ENCODE assay signal across 1 cellular context in the genomic region with DNA sequence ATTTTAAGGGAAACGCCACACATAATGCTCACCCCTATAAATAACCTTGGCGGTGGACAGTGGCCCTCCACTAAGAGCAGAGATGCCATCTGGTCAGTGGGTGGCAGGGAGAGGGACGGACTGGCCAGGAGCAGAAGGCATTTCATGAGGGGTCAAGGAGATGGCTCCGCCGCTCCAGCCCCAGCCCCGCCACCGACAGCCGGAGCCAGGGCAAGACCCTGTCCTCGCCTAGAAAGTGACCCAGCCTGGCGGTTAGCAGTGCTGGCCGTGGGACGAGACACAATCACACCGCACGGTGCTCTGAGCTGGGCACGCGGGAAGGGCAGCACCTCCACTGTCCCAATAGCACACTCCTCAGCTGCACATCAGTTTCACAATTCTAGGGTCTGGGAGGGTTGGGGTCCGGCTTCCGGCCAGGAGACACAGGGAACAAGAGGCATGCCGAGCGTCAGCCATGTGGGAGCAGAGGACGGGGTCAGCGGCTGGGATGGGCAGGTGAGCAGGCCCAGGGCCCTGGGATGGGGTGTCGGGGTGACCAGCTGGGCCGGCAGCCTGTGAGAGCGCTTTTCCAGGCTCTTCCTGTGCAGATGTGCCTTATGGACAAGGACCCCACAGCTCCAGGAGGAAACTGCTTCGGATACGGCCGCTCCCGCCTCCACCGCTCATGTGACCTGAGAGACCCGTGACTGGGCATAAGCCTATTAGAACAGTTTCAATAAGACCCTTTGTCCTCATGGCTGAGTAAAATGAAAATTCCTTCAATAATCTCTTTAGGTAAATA.
TF ChIP-seq lines count a peak whose summit lies in the region.

No MANE protein-coding gene starts in this region.

TF ChIP-seq in WTC11, 78 proteins besides CTCF, POLR2A, EP300 and RAD21 (continued from another document):
- TF ChIP-seq, protein P1, sequence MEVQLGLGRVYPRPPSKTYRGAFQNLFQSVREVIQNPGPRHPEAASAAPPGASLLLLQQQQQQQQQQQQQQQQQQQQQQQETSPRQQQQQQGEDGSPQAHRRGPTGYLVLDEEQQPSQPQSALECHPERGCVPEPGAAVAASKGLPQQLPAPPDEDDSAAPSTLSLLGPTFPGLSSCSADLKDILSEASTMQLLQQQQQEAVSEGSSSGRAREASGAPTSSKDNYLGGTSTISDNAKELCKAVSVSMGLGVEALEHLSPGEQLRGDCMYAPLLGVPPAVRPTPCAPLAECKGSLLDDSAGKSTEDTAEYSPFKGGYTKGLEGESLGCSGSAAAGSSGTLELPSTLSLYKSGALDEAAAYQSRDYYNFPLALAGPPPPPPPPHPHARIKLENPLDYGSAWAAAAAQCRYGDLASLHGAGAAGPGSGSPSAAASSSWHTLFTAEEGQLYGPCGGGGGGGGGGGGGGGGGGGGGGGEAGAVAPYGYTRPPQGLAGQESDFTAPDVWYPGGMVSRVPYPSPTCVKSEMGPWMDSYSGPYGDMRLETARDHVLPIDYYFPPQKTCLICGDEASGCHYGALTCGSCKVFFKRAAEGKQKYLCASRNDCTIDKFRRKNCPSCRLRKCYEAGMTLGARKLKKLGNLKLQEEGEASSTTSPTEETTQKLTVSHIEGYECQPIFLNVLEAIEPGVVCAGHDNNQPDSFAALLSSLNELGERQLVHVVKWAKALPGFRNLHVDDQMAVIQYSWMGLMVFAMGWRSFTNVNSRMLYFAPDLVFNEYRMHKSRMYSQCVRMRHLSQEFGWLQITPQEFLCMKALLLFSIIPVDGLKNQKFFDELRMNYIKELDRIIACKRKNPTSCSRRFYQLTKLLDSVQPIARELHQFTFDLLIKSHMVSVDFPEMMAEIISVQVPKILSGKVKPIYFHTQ (CRISPR knock-in tag; IDR thresholded peaks at IDR 0.05): no peak
- TF ChIP-seq, protein P2, sequence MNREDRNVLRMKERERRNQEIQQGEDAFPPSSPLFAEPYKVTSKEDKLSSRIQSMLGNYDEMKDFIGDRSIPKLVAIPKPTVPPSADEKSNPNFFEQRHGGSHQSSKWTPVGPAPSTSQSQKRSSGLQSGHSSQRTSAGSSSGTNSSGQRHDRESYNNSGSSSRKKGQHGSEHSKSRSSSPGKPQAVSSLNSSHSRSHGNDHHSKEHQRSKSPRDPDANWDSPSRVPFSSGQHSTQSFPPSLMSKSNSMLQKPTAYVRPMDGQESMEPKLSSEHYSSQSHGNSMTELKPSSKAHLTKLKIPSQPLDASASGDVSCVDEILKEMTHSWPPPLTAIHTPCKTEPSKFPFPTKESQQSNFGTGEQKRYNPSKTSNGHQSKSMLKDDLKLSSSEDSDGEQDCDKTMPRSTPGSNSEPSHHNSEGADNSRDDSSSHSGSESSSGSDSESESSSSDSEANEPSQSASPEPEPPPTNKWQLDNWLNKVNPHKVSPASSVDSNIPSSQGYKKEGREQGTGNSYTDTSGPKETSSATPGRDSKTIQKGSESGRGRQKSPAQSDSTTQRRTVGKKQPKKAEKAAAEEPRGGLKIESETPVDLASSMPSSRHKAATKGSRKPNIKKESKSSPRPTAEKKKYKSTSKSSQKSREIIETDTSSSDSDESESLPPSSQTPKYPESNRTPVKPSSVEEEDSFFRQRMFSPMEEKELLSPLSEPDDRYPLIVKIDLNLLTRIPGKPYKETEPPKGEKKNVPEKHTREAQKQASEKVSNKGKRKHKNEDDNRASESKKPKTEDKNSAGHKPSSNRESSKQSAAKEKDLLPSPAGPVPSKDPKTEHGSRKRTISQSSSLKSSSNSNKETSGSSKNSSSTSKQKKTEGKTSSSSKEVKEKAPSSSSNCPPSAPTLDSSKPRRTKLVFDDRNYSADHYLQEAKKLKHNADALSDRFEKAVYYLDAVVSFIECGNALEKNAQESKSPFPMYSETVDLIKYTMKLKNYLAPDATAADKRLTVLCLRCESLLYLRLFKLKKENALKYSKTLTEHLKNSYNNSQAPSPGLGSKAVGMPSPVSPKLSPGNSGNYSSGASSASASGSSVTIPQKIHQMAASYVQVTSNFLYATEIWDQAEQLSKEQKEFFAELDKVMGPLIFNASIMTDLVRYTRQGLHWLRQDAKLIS (CRISPR knock-in tag; IDR thresholded peaks at IDR 0.05; ENCODE audit: borderline replicate concordance): no peak
- TF ChIP-seq NFATC4 (CRISPR knock-in tag; IDR thresholded peaks at IDR 0.05) (no peak), SMAD4 (CRISPR knock-in tag; IDR thresholded peaks at IDR 0.05) (no peak), RELA (CRISPR knock-in tag; IDR thresholded peaks at IDR 0.05; ENCODE audit: borderline replicate concordance) (no peak), NR1H2 (CRISPR knock-in tag; IDR thresholded peaks at IDR 0.05) (no peak), KAT7 (CRISPR knock-in tag; IDR thresholded peaks at IDR 0.05; ENCODE audit: borderline replicate concordance) (no peak), MYBL2 (CRISPR knock-in tag; IDR thresholded peaks at IDR 0.05) (no peak), SP1 (CRISPR knock-in tag; conservative IDR thresholded peaks at IDR 0.05) (no peak)
- TF ChIP-seq, protein P3, sequence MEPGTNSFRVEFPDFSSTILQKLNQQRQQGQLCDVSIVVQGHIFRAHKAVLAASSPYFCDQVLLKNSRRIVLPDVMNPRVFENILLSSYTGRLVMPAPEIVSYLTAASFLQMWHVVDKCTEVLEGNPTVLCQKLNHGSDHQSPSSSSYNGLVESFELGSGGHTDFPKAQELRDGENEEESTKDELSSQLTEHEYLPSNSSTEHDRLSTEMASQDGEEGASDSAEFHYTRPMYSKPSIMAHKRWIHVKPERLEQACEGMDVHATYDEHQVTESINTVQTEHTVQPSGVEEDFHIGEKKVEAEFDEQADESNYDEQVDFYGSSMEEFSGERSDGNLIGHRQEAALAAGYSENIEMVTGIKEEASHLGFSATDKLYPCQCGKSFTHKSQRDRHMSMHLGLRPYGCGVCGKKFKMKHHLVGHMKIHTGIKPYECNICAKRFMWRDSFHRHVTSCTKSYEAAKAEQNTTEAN (CRISPR knock-in tag; IDR thresholded peaks at IDR 0.05): no peak
- TF ChIP-seq, protein P4, sequence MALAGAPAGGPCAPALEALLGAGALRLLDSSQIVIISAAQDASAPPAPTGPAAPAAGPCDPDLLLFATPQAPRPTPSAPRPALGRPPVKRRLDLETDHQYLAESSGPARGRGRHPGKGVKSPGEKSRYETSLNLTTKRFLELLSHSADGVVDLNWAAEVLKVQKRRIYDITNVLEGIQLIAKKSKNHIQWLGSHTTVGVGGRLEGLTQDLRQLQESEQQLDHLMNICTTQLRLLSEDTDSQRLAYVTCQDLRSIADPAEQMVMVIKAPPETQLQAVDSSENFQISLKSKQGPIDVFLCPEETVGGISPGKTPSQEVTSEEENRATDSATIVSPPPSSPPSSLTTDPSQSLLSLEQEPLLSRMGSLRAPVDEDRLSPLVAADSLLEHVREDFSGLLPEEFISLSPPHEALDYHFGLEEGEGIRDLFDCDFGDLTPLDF (CRISPR knock-in tag; IDR thresholded peaks at IDR 0.05): no peak
- TF ChIP-seq, protein P5, sequence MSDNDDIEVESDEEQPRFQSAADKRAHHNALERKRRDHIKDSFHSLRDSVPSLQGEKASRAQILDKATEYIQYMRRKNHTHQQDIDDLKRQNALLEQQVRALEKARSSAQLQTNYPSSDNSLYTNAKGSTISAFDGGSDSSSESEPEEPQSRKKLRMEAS (CRISPR knock-in tag; IDR thresholded peaks at IDR 0.05): no peak
TF ChIP-seq in WTC11: peak in this region for 0.
